In the genomic region with DNA sequence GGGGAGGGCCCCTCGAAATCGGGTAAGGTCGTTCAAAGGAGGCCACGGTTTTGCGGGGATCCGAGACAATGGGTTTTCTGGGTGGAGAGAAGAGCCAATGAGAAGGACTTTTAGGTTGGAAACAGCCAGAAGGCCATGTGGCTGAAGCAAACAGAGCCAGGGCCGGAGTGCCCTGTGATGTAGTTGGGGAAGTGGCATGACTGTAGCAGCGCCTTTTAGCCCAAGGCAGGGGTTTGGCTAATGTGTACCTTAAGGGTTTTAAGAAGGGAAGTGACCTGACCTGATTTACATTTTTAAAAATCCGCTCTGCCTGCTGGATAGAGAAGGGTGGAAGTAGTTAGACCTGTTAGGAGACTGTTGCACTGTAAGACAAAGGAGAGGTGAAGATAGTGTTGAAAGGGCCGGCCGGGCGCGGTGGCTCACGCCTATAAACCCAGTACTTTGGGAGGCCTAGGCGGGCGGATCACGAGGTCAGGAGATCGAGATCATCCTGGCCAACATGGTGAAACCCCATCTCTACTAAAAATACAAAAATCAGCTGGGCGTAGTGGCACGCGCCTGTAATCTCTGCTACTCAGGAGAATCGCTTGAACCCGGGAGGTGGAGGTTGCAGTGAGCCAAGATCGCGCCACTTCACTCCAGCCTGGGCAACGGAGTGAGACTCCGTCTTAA, we compare ENCODE assay signal across 9 cellular contexts. TPM values are rescaled to one million over a fixed set of nuclear protein-coding genes. Genes with fewer than 3 reads are reported as not detected.
DNase-seq lines count a peak whose midpoint lies in the region; ATAC-seq, FAIRE-seq and TF ChIP-seq lines count a peak whose summit lies in the region.
"Had no signal": no experiment of that assay in that cellular context is flagged by ENCODE, and none has a peak within 500 bp of the region (broad histone marks: within the 10 kb centered on the region; RNA-seq: fewer than 3 reads in every experiment).

No MANE protein-coding gene starts in this region.

- intact Hi-C loops in K562 (cut with micrococcal nuclease) = loop anchor here (5.0 kb wide), 2 partner anchors 46 to 49 kb away; no protein-coding TSS in a partner anchor

- no peak for TF ChIP-seq CTCF in K562 (IDR thresholded peaks at IDR 0.05 in 2 of 3, conservative IDR thresholded peaks at IDR 0.05 in 1 of 3; ENCODE audit: insufficient read depth in 2 of 3, low read depth in 1 of 3, low read length in 3 of 3)

- WGBS in K562 (ENCODE audit: insufficient coverage, low coverage, missing lambda C conversion rate) = 10% methylated on average over 24 of the region's 27 CpGs
- WGBS in iPS DF 6.9 (ENCODE audit: insufficient coverage, insufficient read length) = no CpG with 5 or more reads among the region's 27 CpGs

- peak; percentile 31 for ATAC-seq in HG03139 (IDR thresholded peaks at IDR 0.05; ENCODE audit: unreplicated experiment)
- ATAC-seq in K562 = peak; percentile 10; the same call in 2 of the 3 replicates
- no peak for ATAC-seq in HG02610 (IDR thresholded peaks at IDR 0.05; ENCODE audit: unreplicated experiment)

- peaks cover 9% of the 10 kb centered on the region; the same call in 1 of the 3 replicates for H3K36me3 ChIP-seq in K562 (ENCODE audit: control insufficient read depth, insufficient read depth, low read length)
- no peaks in the 10 kb centered on the region; the same call in 1 of the 2 replicates for H3K36me3 ChIP-seq in iPS DF 6.9 (ENCODE audit: control insufficient read depth, insufficient read depth, low read length)

- FAIRE-seq in K562 (lab: Jason Lieb, UNC) = no peak
- FAIRE-seq: islet of Langerhans had no signal

- H3K79me2 ChIP-seq in K562 (ENCODE audit: control insufficient read depth, insufficient read depth, low read length) = peaks cover 41% of the 10 kb centered on the region

- CTCF ChIA-PET in K562 (lab: Yijun Ruan, JAX; ENCODE audit: low intra/inter-chr PET ratio) = no interaction called here

- POLR2A ChIA-PET in K562 (lab: Yijun Ruan, JAX) = interaction anchor here (0.7 to 2.0 kb wide), 8 partner anchors 10 to 66 kb away, joined by 3 to 12 read pairs (median 4); no protein-coding TSS in a partner anchor

- H4K20me1 ChIP-seq in K562 (replicated peaks; ENCODE audit: control insufficient read depth, insufficient read depth, low read length) = no peaks in the 10 kb centered on the region

- peak overlapping the region; percentile 85 for H3K4me3 ChIP-seq in K562
- H3K4me3 ChIP-seq in iPS DF 6.9 (ENCODE audit: low read length) = peak overlapping the region; percentile 86; the same call in 1 of the 2 replicates

- H2AFZ ChIP-seq in K562 (ENCODE audit: low read depth, low read length) = peak overlapping the region; percentile 92

- no peak for TF ChIP-seq EP300 in K562 (IDR thresholded peaks at IDR 0.05; ENCODE audit: low read length)

- H3K4me2 ChIP-seq in K562 (ENCODE audit: insufficient read depth, low read length) = peak overlapping the region; percentile 91

- no peaks in the 10 kb centered on the region for H3K9me1 ChIP-seq in K562 (ENCODE audit: control insufficient read depth, insufficient read depth, low read length)

- H3K9me3 ChIP-seq in K562 (replicated peaks; ENCODE audit: control insufficient read depth, insufficient read depth, low read depth, low read length) = no peaks in the 10 kb centered on the region
- H3K9me3 ChIP-seq in iPS DF 6.9 (ENCODE audit: control insufficient read depth, insufficient read depth, low read length) = no peaks in the 10 kb centered on the region

- in situ Hi-C loops in K562 (cut with MboI) = no loop called here

- H3K27ac ChIP-seq in K562 (ENCODE audit: extremely low read depth, low read depth, low read length) = peak overlapping the region; percentile 92
- H3K27ac ChIP-seq in iPS DF 6.9 (ENCODE audit: low read length) = no peak overlapping the region

- no TSS peak for BruUV-seq in K562 (replicated peaks; lab: Mats Ljungman, UMichigan)

- TF ChIP-seq RAD21 in K562 (CRISPR knock-in tag; conservative IDR thresholded peaks at IDR 0.05 in 1 of 2, IDR thresholded peaks at IDR 0.05 in 1 of 2) = no peak

- TF ChIP-seq POLR2A in K562 (conservative IDR thresholded peaks at IDR 0.05) = no peak

- peaks cover 32 to 50% of the 10 kb centered on the region in 2 experiments for H3K4me1 ChIP-seq in K562 (replicated peaks in 1 of 2; ENCODE audit: control insufficient read depth in 2 of 2, insufficient read depth in 2 of 2, low read length in 2 of 2)
- 0 out of 2 replicates have a peak, but pooled peaks cover 1% of the 10 kb centered on the region for H3K4me1 ChIP-seq in iPS DF 6.9 (ENCODE audit: control insufficient read depth, insufficient read depth, low read length)

- peak overlapping the region; percentile 92 to 94 for H3K9ac ChIP-seq in K562 (ENCODE audit: insufficient read depth in 1 of 2, low read depth in 2 of 2, low read length in 2 of 2)

- H3K27me3 ChIP-seq in K562 (ENCODE audit: control insufficient read depth in 2 of 2, insufficient read depth in 2 of 2, low read length in 2 of 2) = no peaks in the 10 kb centered on the region
- H3K27me3 ChIP-seq in iPS DF 6.9 (ENCODE audit: control insufficient read depth, insufficient read depth, low read length) = no peaks in the 10 kb centered on the region

- peak; percentile 42 for DNase-seq in NCI-H1092 treated with DMSO at 0.1 percent for 48 hours (lab: John Stamatoyannopoulos, UW)
- no peak for DNase-seq in NCI-H1092 (lab: John Stamatoyannopoulos, UW)
- DNase-seq in RPMI8226 = peak; percentile 48
- peak in 2 of 4 experiments; percentile 25 to 36 for DNase-seq in K562 (ENCODE audit: extremely low read depth in 1 of 4, low spot score in 3 of 4)
- DNase-seq in iPS DF 6.9 (ENCODE audit: low read depth, low spot score) = no peak
- DNase-seq in retina = peak; percentile 73

TF ChIP-seq in K562, 482 proteins besides CTCF, POLR2A, EP300 and RAD21 (continues in another document):
- TF ChIP-seq GATAD2A (IDR thresholded peaks at IDR 0.05) = no peak
- no peak for TF ChIP-seq CHD1 (IDR thresholded peaks at IDR 0.05; ENCODE audit: low read length)

RNA-seq across cellular contexts. Expression of a gene that starts 1.0 kb away (rescaled TPM):
- total RNA-seq in K562 (2011; cell fraction: chromatin; rRNA removed; ENCODE audit: low replicate concordance) = 5.6 and 11.9 TPM in 2 replicates
- 3.3 and 3.7 TPM in 2 replicates for total RNA-seq in K562 (2011; cell fraction: nucleolus; rRNA removed)
- 8.4 and 14.1 TPM in 2 replicates for total RNA-seq in K562 (2011; cell fraction: nucleoplasm; rRNA removed)
- total RNA-seq in K562 (2014; rRNA removed) (22.0 and 32.7 TPM in 2 replicates), K562 (2014; rRNA removed; fragmentation: Illumina TruSeq; extraction: Trizol) (26.2 and 28.2 TPM in 2 replicates), K562 (2015; rRNA removed; fragmentation: Illumina TruSeq; extraction: Trizol) (26.0 and 26.5 TPM in 2 replicates), K562 (2021) (17.5 and 18.9 TPM in 2 replicates)
- polyA plus RNA-seq in K562 (2011; rRNA removed) (26.9 and 32.7 TPM in 2 replicates), K562 (2014; fragmentation: Illumina TruSeq; extraction: Trizol) (36.9 and 40.2 TPM in 2 replicates), K562 (2014; fragmentation: Nextera tagmentation; extraction: Ambion mirVana) (10 to 100 TPM; 40.0 to 44.1 TPM), K562 (2014; rRNA removed) (26.3 and 27.3 TPM in 2 replicates)
- 9.0 and 16.7 TPM in 2 replicates for polyA plus RNA-seq in K562 (2011; cell fraction: cytosol; rRNA removed)
- polyA plus RNA-seq in K562 (2011; cell fraction: nucleus; rRNA removed) = 7.8 and 12.3 TPM in 2 replicates
- polyA plus RNA-seq in K562 (2012) = 24.3 and 54.4 TPM in 2 replicates
- 18.1 and 18.9 TPM in 2 replicates for polyA minus RNA-seq in K562 (2011; rRNA and poly(A)+ RNA removed)
- polyA minus RNA-seq in K562 (2011; cell fraction: cytosol; rRNA and poly(A)+ RNA removed) = 5.5 and 9.6 TPM in 2 replicates
- polyA minus RNA-seq in K562 (2011; cell fraction: nucleus; rRNA and poly(A)+ RNA removed) = 2.6 and 5.8 TPM in 2 replicates

RNA-seq across cellular contexts. Expression of a gene that starts 1.4 kb away (rescaled TPM):
- total RNA-seq in K562 (2011; cell fraction: chromatin; rRNA removed; ENCODE audit: low replicate concordance) = 8.4 and 10.3 TPM in 2 replicates
- total RNA-seq in K562 (2011; cell fraction: nucleolus; rRNA removed) = 4.1 and 4.8 TPM in 2 replicates
- 9.6 and 13.8 TPM in 2 replicates for total RNA-seq in K562 (2011; cell fraction: nucleoplasm; rRNA removed)
- total RNA-seq in K562 (2014; rRNA removed) = 2.2 TPM in 2 replicates
- total RNA-seq in K562 (2014; rRNA removed; fragmentation: Illumina TruSeq; extraction: Trizol) = 2.2 and 3.2 TPM in 2 replicates
- total RNA-seq in K562 (2015; rRNA removed; fragmentation: Illumina TruSeq; extraction: Trizol) = 2.9 and 3.5 TPM in 2 replicates
- 3.8 and 4.7 TPM in 2 replicates for total RNA-seq in K562 (2021)
- 2.6 and 3.1 TPM in 2 replicates for polyA plus RNA-seq in K562 (2011; rRNA removed)
- 1.3 and 1.8 TPM in 2 replicates for polyA plus RNA-seq in K562 (2011; cell fraction: cytosol; rRNA removed)
- 5.6 and 5.7 TPM in 2 replicates for polyA plus RNA-seq in K562 (2011; cell fraction: nucleus; rRNA removed)
- polyA plus RNA-seq in K562 (2012) = 1.8 and 2.8 TPM in 2 replicates
- 1.4 and 1.6 TPM in 2 replicates for polyA plus RNA-seq in K562 (2014; fragmentation: Illumina TruSeq; extraction: Trizol)
- 1 to 10 TPM; 1.0 to 1.9 TPM for polyA plus RNA-seq in K562 (2014; fragmentation: Nextera tagmentation; extraction: Ambion mirVana)
- polyA plus RNA-seq in K562 (2014; rRNA removed) = 1.8 and 2.4 TPM in 2 replicates
- 5.3 and 6.9 TPM in 2 replicates for polyA minus RNA-seq in K562 (2011; rRNA and poly(A)+ RNA removed)
- polyA minus RNA-seq in K562 (2011; cell fraction: cytosol; rRNA and poly(A)+ RNA removed) = 2.7 and 3.2 TPM in 2 replicates
- polyA minus RNA-seq in K562 (2011; cell fraction: nucleus; rRNA and poly(A)+ RNA removed) = 3.9 and 6.3 TPM in 2 replicates

Comparison
In these comparisons a context has a peak if more than half of its experiments do, and no peak if none do; other contexts are left out.
1. DNase-seq: peak in NCI-H1092 treated with DMSO at 0.1 percent for 48 hours (single experiment), RPMI8226 (single experiment) and retina (single experiment); none in NCI-H1092 (single experiment) and iPS DF 6.9 (single experiment).